8 cellular contexts compared by ENCODE assay signal in genomic region chr9:107638922-107639321, GRCh38.
A peak's percentile ranks its signal among the peaks of the same experiment; 100 is the strongest.
DNase-seq lines count a peak whose midpoint lies in the region; ATAC-seq and TF ChIP-seq lines count a peak whose summit lies in the region.

No MANE protein-coding gene starts in this region.

- H3K4me3 ChIP-seq in MM.1S (ENCODE audit: low read length), result peak overlapping the region; percentile 55
- peak overlapping the region; percentile 57 for H3K4me3 ChIP-seq in brain microvascular endothelial cell (ENCODE audit: low read depth, low read length)

- peak overlapping the region; percentile 74 for H3K9ac ChIP-seq in MM.1S (ENCODE audit: low read length)

- TF ChIP-seq CTCF in MM.1S (IDR thresholded peaks at IDR 0.05; ENCODE audit: low read length), result no peak
- TF ChIP-seq CTCF in brain microvascular endothelial cell (IDR thresholded peaks at IDR 0.05; ENCODE audit: low read depth, low read length, missing control alignments), result no peak

- DNase-seq in A172 (ENCODE audit: low spot score) (peak; percentile 55), MM.1S (peak; percentile 68), brain microvascular endothelial cell (peak; percentile 63), medulla oblongata (ENCODE audit: extremely low spot score) (peak; percentile 65), DMS79 (lab: John Stamatoyannopoulos, UW) (no peak)

- no peaks in the 10 kb centered on the region for H3K9me2 ChIP-seq in MM.1S (replicated peaks; ENCODE audit: insufficient read depth, low read length)

- H3K79me2 ChIP-seq in MM.1S (ENCODE audit: low read length), result no peaks in the 10 kb centered on the region

- peak overlapping the region; percentile 55 for H2AFZ ChIP-seq in MM.1S (ENCODE audit: low read length)

- peaks cover 7% of the 10 kb centered on the region; the same call in 1 of the 2 replicates for H3K4me1 ChIP-seq in MM.1S (ENCODE audit: low read length)

- H3K27ac ChIP-seq in MM.1S (ENCODE audit: low read length) (peak overlapping the region; percentile 87), brain microvascular endothelial cell (peak overlapping the region; percentile 89)

- H3K36me3 ChIP-seq in MM.1S (replicated peaks; ENCODE audit: insufficient read depth, low read length), result no peaks in the 10 kb centered on the region
- no peaks in the 10 kb centered on the region for H3K36me3 ChIP-seq in brain microvascular endothelial cell (replicated peaks)

- H3K4me2 ChIP-seq in MM.1S (ENCODE audit: low read depth, low read length), result peak overlapping the region; percentile 91

- in situ Hi-C loops in brain microvascular endothelial cell (cut with HindIII; ENCODE audit: low pct_ligation_motif_present, low sequenced_read_pairs), result no loop called here

- H3F3A ChIP-seq in MM.1S (ENCODE audit: insufficient read depth, low read length), result peaks cover 10% of the 10 kb centered on the region; the same call in 1 of the 2 replicates

- no peaks in the 10 kb centered on the region for H3K9me3 ChIP-seq in MM.1S (replicated peaks; ENCODE audit: insufficient read depth, low read length)

- ATAC-seq in HG03571 (IDR thresholded peaks at IDR 0.05; ENCODE audit: unreplicated experiment), result no peak
- no peak for ATAC-seq in HG03378 (IDR thresholded peaks at IDR 0.05; ENCODE audit: unreplicated experiment)
- ATAC-seq in GM19351 (IDR thresholded peaks at IDR 0.05; ENCODE audit: unreplicated experiment), result no peak

- H3K27me3 ChIP-seq in MM.1S (replicated peaks; ENCODE audit: insufficient read depth, low read length) (no peaks in the 10 kb centered on the region), brain microvascular endothelial cell (replicated peaks) (no peaks in the 10 kb centered on the region)

- H4K20me1 ChIP-seq in MM.1S (ENCODE audit: insufficient read depth, low read length), result no peaks in the 10 kb centered on the region
